Comparison of ENCODE assay signal across 1 cellular context in the genomic region with DNA sequence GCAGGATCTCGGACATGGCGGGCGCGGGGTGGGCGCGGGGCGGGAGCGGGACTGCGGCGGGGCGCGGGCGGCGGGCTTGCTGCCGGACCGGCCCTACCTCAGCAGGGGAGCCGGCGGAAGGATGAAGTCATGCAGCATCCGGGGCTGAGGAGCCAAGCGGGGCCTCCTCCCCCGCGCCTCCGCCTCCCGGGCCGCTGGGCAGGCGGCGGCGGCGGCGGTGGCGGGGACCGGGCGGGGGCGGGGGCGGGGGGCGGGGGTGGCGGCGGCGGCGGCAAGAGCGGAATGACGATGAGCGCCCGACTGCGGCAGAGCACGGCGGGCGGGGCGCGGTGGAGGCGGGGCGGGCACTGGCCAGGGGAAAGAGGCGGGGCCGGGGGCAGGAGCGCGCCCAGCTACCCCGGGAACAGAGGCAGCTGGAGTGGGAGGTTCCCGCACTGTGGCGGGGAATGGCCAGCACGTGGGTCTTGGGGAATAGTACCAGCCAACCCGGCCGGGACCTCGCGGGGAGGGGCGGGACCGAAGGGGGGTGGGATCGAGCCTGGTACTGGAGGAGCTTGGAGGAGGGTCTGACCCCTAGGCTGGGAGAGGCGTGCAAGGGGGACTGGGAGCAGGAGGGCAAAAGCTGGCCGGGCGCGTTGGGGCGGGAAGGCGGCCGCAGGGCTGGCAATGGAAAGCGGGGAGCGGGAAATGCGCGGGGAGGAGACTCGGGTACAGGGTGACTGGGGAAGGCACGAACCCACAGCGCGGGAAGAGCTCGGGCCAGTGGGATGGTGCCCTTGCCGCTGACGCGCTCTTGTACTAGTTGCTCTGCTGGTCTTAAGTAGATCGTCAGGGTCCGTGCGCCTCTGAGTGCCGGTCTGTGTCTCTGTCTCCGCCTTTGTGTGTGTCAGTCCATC.
TF ChIP-seq lines count a peak whose summit lies in the region.

A gene (minus strand): TSS at position 284 of the 896 bp plus-strand sequence. CDS start 268 bp downstream, at position 16.

TF ChIP-seq in SK-N-SH treated with all-trans-retinoic acid at 6 μM for 48 hours, 23 proteins besides CTCF, POLR2A, EP300 and RAD21 (continued from another document):
- no peak for TF ChIP-seq ZNF70 (CRISPR knock-in tag; IDR thresholded peaks at IDR 0.05)
- TF ChIP-seq, protein P1, sequence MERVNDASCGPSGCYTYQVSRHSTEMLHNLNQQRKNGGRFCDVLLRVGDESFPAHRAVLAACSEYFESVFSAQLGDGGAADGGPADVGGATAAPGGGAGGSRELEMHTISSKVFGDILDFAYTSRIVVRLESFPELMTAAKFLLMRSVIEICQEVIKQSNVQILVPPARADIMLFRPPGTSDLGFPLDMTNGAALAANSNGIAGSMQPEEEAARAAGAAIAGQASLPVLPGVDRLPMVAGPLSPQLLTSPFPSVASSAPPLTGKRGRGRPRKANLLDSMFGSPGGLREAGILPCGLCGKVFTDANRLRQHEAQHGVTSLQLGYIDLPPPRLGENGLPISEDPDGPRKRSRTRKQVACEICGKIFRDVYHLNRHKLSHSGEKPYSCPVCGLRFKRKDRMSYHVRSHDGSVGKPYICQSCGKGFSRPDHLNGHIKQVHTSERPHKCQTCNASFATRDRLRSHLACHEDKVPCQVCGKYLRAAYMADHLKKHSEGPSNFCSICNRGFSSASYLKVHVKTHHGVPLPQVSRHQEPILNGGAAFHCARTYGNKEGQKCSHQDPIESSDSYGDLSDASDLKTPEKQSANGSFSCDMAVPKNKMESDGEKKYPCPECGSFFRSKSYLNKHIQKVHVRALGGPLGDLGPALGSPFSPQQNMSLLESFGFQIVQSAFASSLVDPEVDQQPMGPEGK (CRISPR knock-in tag; IDR thresholded peaks at IDR 0.05; ENCODE audit: borderline replicate concordance): no peak
